32 cellular contexts compared by ENCODE assay signal in genomic region chr5:58963361-58963760, GRCh38.
"Had no signal": no experiment of that assay in that cellular context is flagged by ENCODE, and none has a peak within 500 bp of the region (broad histone marks: within the 10 kb centered on the region; RNA-seq: fewer than 3 reads in every experiment).

No MANE protein-coding gene starts in this region.

- H3K27ac ChIP-seq: adrenal gland, ascending aorta, brain microvascular endothelial cell, coronary artery, dorsolateral prefrontal cortex, gastroesophageal sphincter, left ventricle myocardium inferior, pancreas, prostate gland, sigmoid colon, stomach, thyroid gland, upper lobe of left lung, vagina had no signal

- H3K4me1 ChIP-seq: ascending aorta, gastroesophageal sphincter, left ventricle myocardium inferior, pancreas, prostate gland, sigmoid colon, stomach, upper lobe of left lung, vagina had no signal

- H3K36me3 ChIP-seq: adrenal gland, ascending aorta, brain microvascular endothelial cell, gastroesophageal sphincter, left ventricle myocardium inferior, pancreas, prostate gland, sigmoid colon, stomach, thyroid gland, upper lobe of left lung, vagina had no signal

- FAIRE-seq: kidney, pancreas had no signal

- DNase-seq: activated CD4-positive, alpha-beta T cell treated with anti-CD3 and anti-CD28 coated beads for 4 hours; activated CD4-positive, alpha-beta T cell treated with anti-CD3 and anti-CD28 coated beads, Interleukin-2, amount 50 U/mL, for 4 hours; activated CD4-positive, CD25-positive, alpha-beta regulatory T cell; activated effector memory CD4-positive, alpha-beta T cell treated with anti-CD3 and anti-CD28 coated beads, Interleukin-2, amount 50 U/mL, for 16 hours; activated naive CD4-positive, alpha-beta T cell treated with anti-CD3 and anti-CD28 coated beads for 36 hours; activated naive CD8-positive, alpha-beta T cell treated with anti-CD3 and anti-CD28 coated beads for 36 hours; activated T-cell treated with anti-CD3 and anti-CD28 coated beads for 4 hours; adrenal gland; brain microvascular endothelial cell; dorsolateral prefrontal cortex; effector memory CD4-positive, alpha-beta T cell; head of caudate nucleus; hippocampal formation; kidney; left ventricle myocardium inferior; mucosa of descending colon; nucleus accumbens; pancreas; sigmoid colon; stimulated activated CD4-positive, alpha-beta T cell treated with anti-CD3 and anti-CD28 coated beads, Interleukin-15, amount 100 ng/mL, for 24 hours; stimulated activated CD4-positive, alpha-beta T cell treated with anti-CD3 and anti-CD28 coated beads, Interleukin-2, amount 100 ng/mL, for 24 hours; stimulated activated naive B cell treated with anti-CD40 and anti-IgM and Interleukin-4, amounts not matched to agents 10 μg/mL and 1 μg/mL and 100 μg/mL, for 72 hours; stomach; T-helper 1 cell; thyroid gland; upper lobe of left lung had no signal

- H3K27me3 ChIP-seq: adrenal gland, ascending aorta, brain microvascular endothelial cell, dorsolateral prefrontal cortex, pancreas, sigmoid colon, stomach, thyroid gland, upper lobe of left lung, vagina had no signal

- H3K4me3 ChIP-seq: adrenal gland, ascending aorta, coronary artery, dorsolateral prefrontal cortex, gastroesophageal sphincter, left ventricle myocardium inferior, lung, mucosa of descending colon, pancreas, prostate gland, sigmoid colon, stomach, thyroid gland, upper lobe of left lung, vagina had no signal

- ATAC-seq: gastroesophageal sphincter; mucosa of descending colon; pancreas; stimulated activated naive B cell treated with anti-CD40 and anti-IgM and Interleukin-4, amounts not matched to agents 10 μg/mL and 1 μg/mL and 100 μg/mL, for 72 hours had no signal

- H3K9me3 ChIP-seq: adrenal gland, ascending aorta, gastroesophageal sphincter, left ventricle myocardium inferior, mucosa of descending colon, pancreas, prostate gland, sigmoid colon, stomach, thyroid gland, upper lobe of left lung, vagina had no signal
